In the genomic region with DNA sequence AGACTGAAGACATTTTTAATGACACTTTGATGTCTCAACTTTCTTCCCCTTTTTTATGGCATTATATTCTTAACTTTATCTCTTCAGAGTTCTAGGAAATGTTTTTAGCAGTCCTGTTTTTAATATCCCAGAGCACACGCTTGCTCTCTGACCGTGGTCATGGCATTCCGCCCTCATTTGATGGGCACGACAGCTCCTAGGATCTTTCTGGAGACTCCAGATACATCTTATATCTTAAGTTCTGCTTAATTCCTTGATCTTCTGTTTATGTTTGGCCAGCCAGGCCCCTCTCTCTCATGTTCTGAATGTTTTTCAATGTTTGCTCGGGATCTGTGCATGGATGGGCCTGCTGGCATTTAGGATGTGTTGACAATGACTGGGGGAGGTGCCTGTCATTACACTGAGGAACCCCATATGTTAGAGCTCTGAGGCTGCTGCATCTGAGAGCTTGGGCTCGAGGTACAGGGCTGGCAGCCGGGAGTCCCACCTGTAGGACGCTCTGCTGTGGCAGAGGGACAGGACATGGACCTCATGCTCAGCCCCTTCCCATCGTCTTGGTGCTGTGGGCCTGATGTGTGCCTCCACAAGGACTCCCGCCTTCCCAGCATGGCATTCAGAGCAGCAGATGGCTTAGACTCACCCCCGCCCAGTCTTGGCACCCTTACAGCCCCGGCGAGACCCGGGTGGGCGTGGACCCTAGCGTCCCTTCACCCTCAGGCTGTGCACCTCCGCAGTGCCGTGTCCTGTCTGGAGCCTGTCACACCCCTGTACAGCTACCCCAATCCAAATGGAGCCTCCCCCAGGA, we compare ENCODE assay signal across 23 cellular contexts.
A peak's percentile ranks its signal among the peaks of the same experiment; 100 is the strongest.
DNase-seq lines count a peak whose midpoint lies in the region; ATAC-seq and TF ChIP-seq lines count a peak whose summit lies in the region.
"Had no signal": no experiment of that assay in that cellular context is flagged by ENCODE, and none has a peak within 500 bp of the region (broad histone marks: within the 10 kb centered on the region; RNA-seq: fewer than 3 reads in every experiment).

No MANE protein-coding gene starts in this region.

- DNase-seq in activated effector memory CD4-positive, alpha-beta T cell treated with anti-CD3 and anti-CD28 coated beads, Interleukin-2, amount 50 U/mL, for 16 hours: peak; percentile 38
- DNase-seq in activated effector memory CD4-positive, alpha-beta T cell treated with Interleukin-2 at 50 U/mL for 16 hours: no peak
- peak in 3 of 5 donors; percentile 18 to 58 (median 25) for DNase-seq in heart left ventricle
- peak in 2 of 3 donors; percentile 20 to 44 for DNase-seq in mucosa of descending colon
- peak; percentile 56 for DNase-seq in upper lobe of right lung
- no peak for DNase-seq in prostate gland (ENCODE audit: low spot score)
- no peak for DNase-seq in SHP77 treated with DMSO at 0.1 percent for 48 hours (lab: John Stamatoyannopoulos, UW)
- DNase-seq: activated CD4-positive, alpha-beta T cell treated with anti-CD3 and anti-CD28 coated beads for 48 hours; activated naive CD8-positive, alpha-beta T cell treated with anti-CD3 and anti-CD28 coated beads for 36 hours; COR-L47; effector CD8-positive, alpha-beta T cell; GM23248; NCI-H1417; NCI-H510A; small intestine; stimulated activated CD4-positive, alpha-beta T cell treated with anti-CD3 and anti-CD28 coated beads, Interleukin-2, amount 100 ng/mL, for 48 hours; stimulated activated naive CD4-positive, alpha-beta T cell treated with Interleukin-2 at 50 U/mL for 16 hours; T-helper 17 cell; thyroid gland had no signal

- H3K4me3 ChIP-seq in heart left ventricle: no peak overlapping the region
- H3K4me3 ChIP-seq in mucosa of descending colon: no peak overlapping the region
- no peak overlapping the region for H3K4me3 ChIP-seq in upper lobe of right lung
- H3K4me3 ChIP-seq in prostate gland: no peak overlapping the region
- H3K4me3 ChIP-seq: GM23248, Peyer's patch, SK-N-MC, thyroid gland had no signal

- H3K9me3 ChIP-seq in heart left ventricle: peaks cover 0 to 6% (median 0%) of the 10 kb centered on the region in 12 donors
- H3K9me3 ChIP-seq in mucosa of descending colon: peaks cover 2% of the 10 kb centered on the region
- H3K9me3 ChIP-seq in upper lobe of right lung: no peaks in the 10 kb centered on the region
- no peaks in the 10 kb centered on the region for H3K9me3 ChIP-seq in prostate gland
- H3K9me3 ChIP-seq: thyroid gland had no signal

- H3K4me1 ChIP-seq in heart left ventricle: peaks cover 2 to 53% (median 40%) of the 10 kb centered on the region in 12 donors
- H3K4me1 ChIP-seq in mucosa of descending colon (ENCODE audit: low read depth): peaks cover 9% of the 10 kb centered on the region
- H3K4me1 ChIP-seq in upper lobe of right lung: peaks cover 41% of the 10 kb centered on the region
- H3K4me1 ChIP-seq in prostate gland (replicated peaks): peaks cover 4% of the 10 kb centered on the region

- 79 to 93% (median 88%) methylated on average over 16 to 18 of the region's 18 CpGs for WGBS in heart left ventricle, 4 donors
- WGBS in prostate gland: 67% methylated on average over 18 of the region's 18 CpGs

- H3K27me3 ChIP-seq in heart left ventricle (no peaks in the 10 kb centered on the region), upper lobe of right lung (no peaks in the 10 kb centered on the region), prostate gland (replicated peaks; ENCODE audit: insufficient read depth) (no peaks in the 10 kb centered on the region)
- H3K27me3 ChIP-seq: Peyer's patch, thyroid gland had no signal

- intact Hi-C loops in heart left ventricle (cut with DNase I): loop anchor here in 2 of 10 donors (10.0 kb wide), 3 partner anchors 54 to 64 kb away; no protein-coding TSS in a partner anchor
- intact Hi-C loops in mucosa of descending colon (cut with DNase I, micrococcal nuclease): no loop called here
- intact Hi-C loops in upper lobe of right lung (cut with DNase I): no loop called here
- intact Hi-C loops in prostate gland (cut with DNase I): no loop called here

- TF ChIP-seq POLR2A in heart left ventricle (IDR thresholded peaks at IDR 0.05) (no peak), prostate gland (IDR thresholded peaks at IDR 0.05) (no peak)

- ATAC-seq in heart left ventricle (no peak), mucosa of descending colon (no peak), upper lobe of right lung (no peak), HG02938 (IDR thresholded peaks at IDR 0.05; ENCODE audit: unreplicated experiment) (no peak)
- ATAC-seq: naive thymus-derived CD8-positive, alpha-beta T cell; T-helper 17 cell had no signal

- H3K27ac ChIP-seq in heart left ventricle (peak overlapping the region in 9 of 12 donors; percentile 39 to 86 (median 73)), upper lobe of right lung (peak overlapping the region; percentile 32), prostate gland (peak overlapping the region in 1 of 2 donors; percentile 42)
- H3K27ac ChIP-seq: GM23248, Peyer's patch, SK-N-MC, thyroid gland had no signal

- H3K36me3 ChIP-seq in heart left ventricle: no peaks in the 10 kb centered on the region
- H3K36me3 ChIP-seq in mucosa of descending colon (ENCODE audit: low read depth): no peaks in the 10 kb centered on the region
- no peaks in the 10 kb centered on the region for H3K36me3 ChIP-seq in upper lobe of right lung
- no peaks in the 10 kb centered on the region for H3K36me3 ChIP-seq in prostate gland
- H3K36me3 ChIP-seq: Peyer's patch, thyroid gland had no signal

- TF ChIP-seq CTCF in heart left ventricle (IDR thresholded peaks at IDR 0.05): no peak
- TF ChIP-seq CTCF in mucosa of descending colon (IDR thresholded peaks at IDR 0.05): no peak
- TF ChIP-seq CTCF in upper lobe of right lung (IDR thresholded peaks at IDR 0.05): no peak
- no peak for TF ChIP-seq CTCF in prostate gland (IDR thresholded peaks at IDR 0.05)

Comparison
In these comparisons a context has a peak if more than half of its experiments do, and no peak if none do; other contexts are left out.
1. DNase-seq: peak in activated effector memory CD4-positive, alpha-beta T cell treated with anti-CD3 and anti-CD28 coated beads, Interleukin-2, amount 50 U/mL, for 16 hours (single experiment), heart left ventricle (3 of 5), mucosa of descending colon (2 of 3) and upper lobe of right lung (single experiment); none in activated effector memory CD4-positive, alpha-beta T cell treated with Interleukin-2 at 50 U/mL for 16 hours (single experiment), prostate gland (single experiment) and SHP77 treated with DMSO at 0.1 percent for 48 hours (single experiment).